ENCODE assay signal across 14 cellular contexts in genomic region chr14:81209187-81209836, GRCh38. TPM values are rescaled to one million over a fixed set of nuclear protein-coding genes. Genes with fewer than 3 reads are reported as not detected.
DNase-seq lines count a peak whose midpoint lies in the region; ATAC-seq, FAIRE-seq and TF ChIP-seq lines count a peak whose summit lies in the region.
"Had no signal": no experiment of that assay in that cellular context is flagged by ENCODE, and none has a peak within 500 bp of the region (broad histone marks: within the 10 kb centered on the region; RNA-seq: fewer than 3 reads in every experiment).

No MANE protein-coding gene starts in this region.

- H3K4me3 Mint-ChIP-seq in GM23338 (no peak overlapping the region), memory B cell (peak overlapping the region; percentile 49)
- H3K4me3 Mint-ChIP-seq in activated CD8-positive, alpha-beta T cell treated with anti-CD3 and anti-CD28 coated beads, Interleukin-2, amount 10 ng/mL, durations not matched to agents 7 days and 5 days: no peak overlapping the region
- H3K4me3 Mint-ChIP-seq: activated T-cell treated with anti-CD3 and anti-CD28 coated beads, Interleukin-2, amount 50 U/mL, for 72 hours; brain had no signal

- FAIRE-seq in GM12891 (lab: Jason Lieb, UNC): no peak

- no peaks in the 10 kb centered on the region for H3K9me2 ChIP-seq in GM23338 (ENCODE audit: insufficient read depth)

- H3F3A ChIP-seq in GM23338 (replicated peaks; ENCODE audit: low read depth): no peaks in the 10 kb centered on the region

- H3K4me1 Mint-ChIP-seq in GM23338: peaks cover 34% of the 10 kb centered on the region; the same call in 2 of the 3 replicates
- H3K4me1 Mint-ChIP-seq in memory B cell: peaks cover 33% of the 10 kb centered on the region
- peaks cover 8% of the 10 kb centered on the region for H3K4me1 Mint-ChIP-seq in activated CD8-positive, alpha-beta T cell treated with anti-CD3 and anti-CD28 coated beads, Interleukin-2, amount 10 ng/mL, durations not matched to agents 7 days and 5 days (ENCODE audit: low read depth)

- no peaks in the 10 kb centered on the region for H3K9me3 ChIP-seq in tibial artery

- DNase-seq in GM12891 (ENCODE audit: insufficient read length, low spot score) (no peak), GM23338 (ENCODE audit: low spot score) (no peak), NOMO-1 (lab: John Stamatoyannopoulos, UW; ENCODE audit: unreplicated experiment in 2 of 2) (peak; percentile 56 to 67), memory B cell (ENCODE audit: low spot score in 2 of 2) (peak in 1 of 2 donors; percentile 44), NCI-H187 (lab: John Stamatoyannopoulos, UW) (no peak), tibial artery (no peak), HT-29 (ENCODE audit: low spot score) (no peak)
- no peak for DNase-seq in activated CD8-positive, alpha-beta T cell treated with anti-CD3 and anti-CD28 coated beads, Interleukin-2, amount 10 ng/mL, durations not matched to agents 7 days and 5 days
- DNase-seq: activated T-cell treated with anti-CD3 and anti-CD28 coated beads, Interleukin-2, amount 50 U/mL, for 72 hours; NCI-H1105; NK-92 treated with Interleukin-12 subunit alpha and Interleukin-12 subunit beta, amount 100 ng/mL, for 24 hours; stimulated activated naive CD8-positive, alpha-beta T cell treated with anti-CD3 and anti-CD28 coated beads, Interleukin-15, Interleukin-2, amounts not matched to agents 100 U/mL and 50 U/mL, for 24 hours; T-helper 9 cell had no signal

- H4K20me1 ChIP-seq in GM23338 (replicated peaks; ENCODE audit: insufficient read depth): peaks cover 18% of the 10 kb centered on the region

- CTCF ChIA-PET in activated CD8-positive, alpha-beta T cell treated with anti-CD3 and anti-CD28 coated beads, Interleukin-2, amount 10 ng/mL, durations not matched to agents 7 days and 5 days (lab: Charles Lee): no interaction called here

- ATAC-seq in GM23338 (no peak), memory B cell (ENCODE audit: low read depth) (peak; percentile 73)
- no peak for ATAC-seq in activated CD8-positive, alpha-beta T cell treated with anti-CD3 and anti-CD28 coated beads, Interleukin-2, amount 10 ng/mL, durations not matched to agents 7 days and 5 days
- ATAC-seq: activated T-cell treated with anti-CD3 and anti-CD28 coated beads, Interleukin-2, amount 50 U/mL, for 72 hours; stimulated activated naive CD8-positive, alpha-beta T cell treated with anti-CD3 and anti-CD28 coated beads, Interleukin-15, Interleukin-2, amounts not matched to agents 100 U/mL and 50 U/mL, for 24 hours had no signal

- H3K27me3 Mint-ChIP-seq in GM23338 (ENCODE audit: insufficient read depth, low read depth, poor library complexity) (peaks cover 3% of the 10 kb centered on the region), memory B cell (no peaks in the 10 kb centered on the region)
- H3K27me3 Mint-ChIP-seq in activated CD8-positive, alpha-beta T cell treated with anti-CD3 and anti-CD28 coated beads, Interleukin-2, amount 10 ng/mL, durations not matched to agents 7 days and 5 days (ENCODE audit: low read depth): no peaks in the 10 kb centered on the region
- H3K27me3 Mint-ChIP-seq: brain had no signal

- H3K4me3 ChIP-seq in GM23338: no peak overlapping the region
- H3K4me3 ChIP-seq in tibial artery: no peak overlapping the region

- TF ChIP-seq POLR2A in GM12891 (IDR thresholded peaks at IDR 0.05; ENCODE audit: low read depth, low read length): no peak

- peaks cover 98% of the 10 kb centered on the region for H3K79me2 ChIP-seq in GM23338 (replicated peaks; ENCODE audit: insufficient read depth)

- intact Hi-C loops in tibial artery (cut with DNase I; ENCODE audit: low total_unique reads): no loop called here

- POLR2A ChIA-PET in activated CD8-positive, alpha-beta T cell treated with anti-CD3 and anti-CD28 coated beads, Interleukin-2, amount 10 ng/mL, durations not matched to agents 7 days and 5 days (lab: Charles Lee): interaction anchor here (1.6 kb wide), 1 partner anchor 10 kb away, joined by 7 read pairs; no protein-coding TSS in a partner anchor

- TF ChIP-seq CTCF in GM23338 (conservative IDR thresholded peaks at IDR 0.05; ENCODE audit: low read depth in 2 of 2) (no peak), tibial artery (IDR thresholded peaks at IDR 0.05) (no peak)

- H3K36me3 Mint-ChIP-seq in GM23338 (ENCODE audit: low read depth): peaks cover 76% of the 10 kb centered on the region
- H3K36me3 Mint-ChIP-seq in memory B cell: peaks cover 47% of the 10 kb centered on the region
- peaks cover 71% of the 10 kb centered on the region for H3K36me3 Mint-ChIP-seq in activated CD8-positive, alpha-beta T cell treated with anti-CD3 and anti-CD28 coated beads, Interleukin-2, amount 10 ng/mL, durations not matched to agents 7 days and 5 days (ENCODE audit: low read depth)

- no peaks in the 10 kb centered on the region for H3K9me3 Mint-ChIP-seq in GM23338
- H3K9me3 Mint-ChIP-seq in memory B cell: no peaks in the 10 kb centered on the region
- H3K9me3 Mint-ChIP-seq in activated CD8-positive, alpha-beta T cell treated with anti-CD3 and anti-CD28 coated beads, Interleukin-2, amount 10 ng/mL, durations not matched to agents 7 days and 5 days (ENCODE audit: insufficient read depth): no peaks in the 10 kb centered on the region
- H3K9me3 Mint-ChIP-seq: activated T-cell treated with anti-CD3 and anti-CD28 coated beads, Interleukin-2, amount 50 U/mL, for 72 hours; brain had no signal

- H3K36me3 ChIP-seq in GM23338 (ENCODE audit: insufficient read depth): peaks cover 9% of the 10 kb centered on the region; the same call in 1 of the 2 replicates
- peaks cover 13 to 43% (median 22%) of the 10 kb centered on the region in 3 donors for H3K36me3 ChIP-seq in tibial artery

- H3K27me3 ChIP-seq in GM23338 (ENCODE audit: insufficient read depth) (no peaks in the 10 kb centered on the region), tibial artery (no peaks in the 10 kb centered on the region)

- H3K27ac ChIP-seq in GM23338 (ENCODE audit: low read depth) (no peak overlapping the region), tibial artery (no peak overlapping the region)

- no peak overlapping the region for H3K4me2 ChIP-seq in GM23338

- H3K4me1 ChIP-seq in GM23338 (ENCODE audit: insufficient read depth): peaks cover 6% of the 10 kb centered on the region
- H3K4me1 ChIP-seq in tibial artery: peaks cover 0 to 43% (median 7%) of the 10 kb centered on the region in 4 donors

- H2AFZ ChIP-seq in GM23338: no peak overlapping the region

- H3K27ac Mint-ChIP-seq in GM23338 (0 out of 2 replicates have a peak overlapping the region, but pooled peaks have one; percentile 11), memory B cell (peak overlapping the region; percentile 95)
- H3K27ac Mint-ChIP-seq in activated CD8-positive, alpha-beta T cell treated with anti-CD3 and anti-CD28 coated beads, Interleukin-2, amount 10 ng/mL, durations not matched to agents 7 days and 5 days: no peak overlapping the region
- H3K27ac Mint-ChIP-seq: activated T-cell treated with anti-CD3 and anti-CD28 coated beads, Interleukin-2, amount 50 U/mL, for 72 hours had no signal

TF ChIP-seq in GM12891, 5 proteins besides CTCF, POLR2A, EP300 and RAD21:
- peak; percentile 79 for TF ChIP-seq SPI1 (IDR thresholded peaks at IDR 0.05; ENCODE audit: low read depth, low read length)
- no peak for TF ChIP-seq TAF1 (IDR thresholded peaks at IDR 0.05; ENCODE audit: low read depth, low read length)

TF ChIP-seq in GM23338, 12 proteins besides CTCF, POLR2A, EP300 and RAD21:
- TF ChIP-seq EZH2 (IDR thresholded peaks at IDR 0.05; ENCODE audit: low read depth, unreplicated experiment): no peak
- no peak for TF ChIP-seq ZNF114 (CRISPR knock-in tag; IDR thresholded peaks at IDR 0.05)
- no peak for TF ChIP-seq REST (IDR thresholded peaks at IDR 0.05; ENCODE audit: unreplicated experiment)

RNA-seq across cellular contexts. Expression of gene GTF2A1, which starts 11.4 kb away (rescaled TPM):
- polyA plus RNA-seq in GM12891 (2012; ENCODE audit: low read depth, missing spikeins): 7.8 TPM
- total RNA-seq in GM23338 (2014; rRNA removed; shearing (Covaris generic)): 38.3 and 50.6 TPM in 2 replicates
- 12.0 and 12.1 TPM in 2 replicates for polyA plus RNA-seq in GM23338 (2016; fragmentation: Nextera tagmentation; extraction: Ambion mirVana)
- total RNA-seq in activated CD8-positive, alpha-beta T cell treated with anti-CD3 and anti-CD28 coated beads, Interleukin-2, amount 10 ng/mL, durations not matched to agents 7 days and 5 days: 10 to 100 TPM; 33.6 to 33.7 TPM
- total RNA-seq in HT-29 (2014; rRNA removed; shearing (Covaris generic)): 15.4 and 17.7 TPM in 2 replicates

Comparison
In these comparisons a context has a peak if more than half of its experiments do, and no peak if none do; other contexts are left out.
1. DNase-seq: peak in NOMO-1 (2 of 2); none in GM12891 (single experiment), GM23338 (single experiment), NCI-H187 (0 of 2), tibial artery (0 of 2), activated CD8-positive, alpha-beta T cell treated with anti-CD3 and anti-CD28 coated beads, Interleukin-2, amount 10 ng/mL, durations not matched to agents 7 days and 5 days (single experiment) and HT-29 (single experiment).